ENCODE assay signal across 14 cellular contexts in the genomic region with DNA sequence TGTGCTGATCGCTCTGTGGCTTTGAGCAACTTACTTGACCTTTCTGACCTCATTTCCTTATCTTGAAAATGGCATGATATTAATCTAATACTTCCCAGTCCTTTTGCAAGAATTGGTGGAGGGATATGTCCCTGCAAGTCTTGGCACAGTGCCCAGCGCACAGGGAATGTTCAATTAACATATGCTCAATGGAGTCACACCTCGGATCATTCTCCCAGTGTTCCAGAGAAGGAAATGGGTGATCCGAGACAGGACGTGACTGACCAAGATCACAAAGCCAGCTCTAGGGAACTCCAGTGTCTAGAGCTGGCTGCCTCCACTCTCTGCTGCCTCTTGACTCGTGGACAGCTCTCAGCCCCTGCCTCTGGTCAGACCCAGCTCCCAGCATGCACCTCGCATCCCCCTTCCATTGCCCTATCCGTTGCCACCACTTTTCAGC. TPM values are rescaled to one million over a fixed set of nuclear protein-coding genes. Genes with fewer than 3 reads are reported as not detected.
DNase-seq lines count a peak whose midpoint lies in the region; ATAC-seq, FAIRE-seq and TF ChIP-seq lines count a peak whose summit lies in the region.
"Had no signal": no experiment of that assay in that cellular context is flagged by ENCODE, and none has a peak within 500 bp of the region (broad histone marks: within the 10 kb centered on the region; RNA-seq: fewer than 3 reads in every experiment).

No MANE protein-coding gene starts in this region.

- BruUV-seq in K562 (replicated peaks; lab: Mats Ljungman, UMichigan) = no TSS peak

- no peaks in the 10 kb centered on the region for H3K9me3 ChIP-seq in K562 (replicated peaks; ENCODE audit: control insufficient read depth, insufficient read depth, low read depth, low read length)
- H3K9me3 ChIP-seq in right cardiac atrium (ENCODE audit: control insufficient read depth, low read length) = no peaks in the 10 kb centered on the region
- H3K9me3 ChIP-seq in gastrocnemius medialis = no peaks in the 10 kb centered on the region

- no peak overlapping the region; the same call in 1 of the 2 replicates for H3K4me2 ChIP-seq in K562 (ENCODE audit: insufficient read depth, low read length)

- intact Hi-C loops in K562 (cut with micrococcal nuclease) = no loop called here
- intact Hi-C loops in right cardiac atrium (cut with DNase I) = no loop called here
- intact Hi-C loops in gastrocnemius medialis (cut with DNase I; ENCODE audit: low total_unique reads) = loop anchor here (10.0 kb wide), 3 partner anchors 305 to 785 kb away; a partner anchor contains a TSS

- H3K4me1 ChIP-seq in K562 (replicated peaks in 1 of 2; ENCODE audit: control insufficient read depth in 2 of 2, insufficient read depth in 2 of 2, low read length in 2 of 2) (peaks cover 0 to 33% of the 10 kb centered on the region in 2 experiments; a peak in 2 of 5 replicates), right cardiac atrium (ENCODE audit: control insufficient read depth, insufficient read depth, low read length) (peaks cover 5% of the 10 kb centered on the region), gastrocnemius medialis (peaks cover 8 to 13% of the 10 kb centered on the region in 2 donors)

- no peaks in the 10 kb centered on the region for H3K36me3 ChIP-seq in K562 (ENCODE audit: control insufficient read depth, insufficient read depth, low read length)
- no peaks in the 10 kb centered on the region for H3K36me3 ChIP-seq in gastrocnemius medialis

- 0 out of 2 replicates have a peak, but pooled peaks cover 3% of the 10 kb centered on the region for H4K20me1 ChIP-seq in K562 (replicated peaks; ENCODE audit: control insufficient read depth, insufficient read depth, low read length)

- peak; percentile 58 for FAIRE-seq in K562 (lab: Jason Lieb, UNC)

- TF ChIP-seq POLR2A in K562 (conservative IDR thresholded peaks at IDR 0.05) (no peak), gastrocnemius medialis (IDR thresholded peaks at IDR 0.05) (no peak)

- peak overlapping the region in 2 of 3 donors; percentile 11 to 80 for H3K27ac Mint-ChIP-seq in IgD-negative memory B cell
- H3K27ac Mint-ChIP-seq: activated naive CD8-positive, alpha-beta T cell treated with anti-CD3 and anti-CD28 coated beads, Interleukin-2, amount 10 ng/mL, durations not matched to agents 7 days and 5 days; progenitor cell of endocrine pancreas; stimulated activated naive CD8-positive, alpha-beta T cell treated with anti-CD3 and anti-CD28 coated beads, Interleukin-15, amount 100 ng/mL, for 72 hours had no signal

- H3K79me2 ChIP-seq in K562 (ENCODE audit: control insufficient read depth, insufficient read depth, low read length) = no peaks in the 10 kb centered on the region

- H2AFZ ChIP-seq in K562 (ENCODE audit: low read depth, low read length) = no peak overlapping the region

- H3K4me3 Mint-ChIP-seq in IgD-negative memory B cell = no peak overlapping the region
- H3K4me3 Mint-ChIP-seq: activated naive CD8-positive, alpha-beta T cell treated with anti-CD3 and anti-CD28 coated beads, Interleukin-2, amount 10 ng/mL, durations not matched to agents 7 days and 5 days had no signal

- peak overlapping the region in 1 of 2 experiments; percentile 55; a peak in 1 of 4 replicates for H3K9ac ChIP-seq in K562 (ENCODE audit: insufficient read depth in 1 of 2, low read depth in 2 of 2, low read length in 2 of 2)

- H3K9me3 Mint-ChIP-seq in IgD-negative memory B cell = no peaks in the 10 kb centered on the region
- H3K9me3 Mint-ChIP-seq: activated naive CD8-positive, alpha-beta T cell treated with anti-CD3 and anti-CD28 coated beads, Interleukin-2, amount 10 ng/mL, durations not matched to agents 7 days and 5 days; stimulated activated naive CD8-positive, alpha-beta T cell treated with anti-CD3 and anti-CD28 coated beads, Interleukin-15, amount 100 ng/mL, for 72 hours had no signal

- no peaks in the 10 kb centered on the region for H3K9me1 ChIP-seq in K562 (ENCODE audit: control insufficient read depth, insufficient read depth, low read length)

- under 1% methylated on average over 8 of the region's 8 CpGs for whole genome bisulfite sequencing in K562 (ENCODE audit: insufficient coverage, low coverage, missing lambda C conversion rate)
- WGBS in right cardiac atrium = 43% methylated on average over 8 of the region's 8 CpGs

- H3K4me1 Mint-ChIP-seq in IgD-negative memory B cell = peaks cover 7 to 15% (median 11%) of the 10 kb centered on the region in 3 donors

- ATAC-seq in K562 (peak; percentile 30; the same call in 1 of the 3 replicates), right cardiac atrium (peak in 1 of 2 donors; percentile 38), gastrocnemius medialis (peak; percentile 32 to 37)
- ATAC-seq: stimulated activated naive CD8-positive, alpha-beta T cell treated with anti-CD3 and anti-CD28 coated beads, Interleukin-15, amount 100 ng/mL, for 72 hours had no signal

- in situ Hi-C loops in K562 (cut with MboI) (no loop called here), gastrocnemius medialis (cut with MboI; ENCODE audit: low sequenced_read_pairs in 4 of 4) (no loop called here)

- DNase-seq in K562 (ENCODE audit: extremely low read depth in 1 of 4, low spot score in 3 of 4) (peak in 2 of 4 experiments; percentile 20 to 30), right cardiac atrium (peak; percentile 81 to 84 (median 83)), gastrocnemius medialis (no peak), putamen (ENCODE audit: low spot score) (no peak), hippocampal formation (lab: John Stamatoyannopoulos, UW) (no peak)
- no peak for DNase-seq in activated T-cell treated with anti-CD3 and anti-CD28 coated beads, Interleukin-2, amount 50 U/mL, for 48 hours
- DNase-seq: activated naive CD8-positive, alpha-beta T cell treated with anti-CD3 and anti-CD28 coated beads, Interleukin-2, amount 10 ng/mL, durations not matched to agents 7 days and 5 days; NCI-H1694 treated with DMSO at 0.1 percent for 48 hours; stimulated activated CD4-positive, alpha-beta T cell treated with anti-CD3 and anti-CD28 coated beads, Interleukin-4, amount 100 ng/mL, for 24 hours; stimulated activated naive CD8-positive, alpha-beta T cell treated with anti-CD3 and anti-CD28 coated beads, Interleukin-15, amount 100 ng/mL, for 72 hours; T-helper 2 cell had no signal

- H3K36me3 Mint-ChIP-seq in IgD-negative memory B cell = no peaks in the 10 kb centered on the region
- H3K36me3 Mint-ChIP-seq: activated naive CD8-positive, alpha-beta T cell treated with anti-CD3 and anti-CD28 coated beads, Interleukin-2, amount 10 ng/mL, durations not matched to agents 7 days and 5 days had no signal

- TF ChIP-seq RAD21 in K562 (CRISPR knock-in tag; conservative IDR thresholded peaks at IDR 0.05 in 1 of 2, IDR thresholded peaks at IDR 0.05 in 1 of 2) = no peak

- H3K27me3 ChIP-seq in K562 (ENCODE audit: control insufficient read depth in 2 of 2, insufficient read depth in 2 of 2, low read length in 2 of 2) (peaks cover 6 to 30% of the 10 kb centered on the region in 2 experiments), right cardiac atrium (ENCODE audit: control insufficient read depth, insufficient read depth) (no peaks in the 10 kb centered on the region), gastrocnemius medialis (peaks cover 10 to 20% (median 14%) of the 10 kb centered on the region in 3 donors)

- H3K4me3 ChIP-seq in K562 = no peak overlapping the region
- H3K4me3 ChIP-seq in right cardiac atrium (ENCODE audit: low read length) = no peak overlapping the region
- no peak overlapping the region for H3K4me3 ChIP-seq in gastrocnemius medialis

- POLR2A ChIA-PET in K562 (lab: Yijun Ruan, JAX) = no interaction called here

- peaks cover 28% of the 10 kb centered on the region for H3K27me3 Mint-ChIP-seq in IgD-negative memory B cell

- no peak overlapping the region for H3K27ac ChIP-seq in K562 (ENCODE audit: extremely low read depth, low read depth, low read length)
- H3K27ac ChIP-seq in right cardiac atrium (ENCODE audit: low read length) = peak overlapping the region; percentile 79
- H3K27ac ChIP-seq in gastrocnemius medialis = peak overlapping the region in 3 of 4 donors; percentile 70 to 73 (median 71)

- no peak for TF ChIP-seq EP300 in K562 (IDR thresholded peaks at IDR 0.05; ENCODE audit: low read length)

- no peak for TF ChIP-seq CTCF in K562 (IDR thresholded peaks at IDR 0.05 in 2 of 3, conservative IDR thresholded peaks at IDR 0.05 in 1 of 3; ENCODE audit: insufficient read depth in 2 of 3, low read depth in 1 of 3, low read length in 3 of 3)
- no peak for TF ChIP-seq CTCF in gastrocnemius medialis (IDR thresholded peaks at IDR 0.05 in 4 of 5, conservative IDR thresholded peaks at IDR 0.05 in 1 of 5)

- CTCF ChIA-PET in K562 (lab: Yijun Ruan, JAX; ENCODE audit: low intra/inter-chr PET ratio) = no interaction called here

RNA-seq across cellular contexts. Expression of a gene that starts 3.6 kb away (rescaled TPM):
- polyA plus RNA-seq in IgD-negative memory B cell (not detected), K562 (2011; rRNA removed) (0.09 and 0.15 TPM in 2 replicates), K562 (2014; fragmentation: Illumina TruSeq; extraction: Trizol) (not detected in 2 replicates), K562 (2014; fragmentation: Nextera tagmentation; extraction: Ambion mirVana) (not detected), K562 (2014; rRNA removed) (0.96 TPM in 1 of 2 replicates, not detected in the other), right cardiac atrium (10.8 TPM)
- total RNA-seq in K562 (2011; cell fraction: chromatin; rRNA removed; ENCODE audit: low replicate concordance) = not detected in 2 replicates
- not detected in 2 replicates for total RNA-seq in K562 (2011; cell fraction: nucleolus; rRNA removed)
- total RNA-seq in K562 (2011; cell fraction: nucleoplasm; rRNA removed) = not detected in 2 replicates
- total RNA-seq in K562 (2014; rRNA removed) (not detected in 2 replicates), K562 (2014; rRNA removed; fragmentation: Illumina TruSeq; extraction: Trizol) (not detected in 2 replicates), K562 (2015; rRNA removed; fragmentation: Illumina TruSeq; extraction: Trizol) (not detected in 2 replicates), K562 (2021) (0.29 and 0.38 TPM in 2 replicates), right cardiac atrium (10 to 100 TPM; 10.4 to 22.5 (median 12.8) TPM), gastrocnemius medialis (1 to 10 TPM in 2 of 4 donors, under 1 TPM in 1, not detected in 1; 0.83 to 4.6 (median 4.2) TPM)
- polyA plus RNA-seq in K562 (2011; cell fraction: cytosol; rRNA removed) = 0.67 TPM in 1 of 2 replicates, not detected in the other
- 0.14 and 0.54 TPM in 2 replicates for polyA plus RNA-seq in K562 (2011; cell fraction: nucleus; rRNA removed)
- 0.32 and 0.38 TPM in 2 replicates for polyA plus RNA-seq in K562 (2012)
- polyA minus RNA-seq in K562 (2011; rRNA and poly(A)+ RNA removed) = not detected in 2 replicates
- not detected in 2 replicates for polyA minus RNA-seq in K562 (2011; cell fraction: cytosol; rRNA and poly(A)+ RNA removed)
- not detected in 2 replicates for polyA minus RNA-seq in K562 (2011; cell fraction: nucleus; rRNA and poly(A)+ RNA removed)
- total RNA-seq: activated naive CD8-positive, alpha-beta T cell treated with anti-CD3 and anti-CD28 coated beads, Interleukin-2, amount 10 ng/mL, durations not matched to agents 7 days and 5 days had no signal

RNA-seq across cellular contexts. Expression of a gene that starts 5.9 kb away (rescaled TPM):
- polyA plus RNA-seq in IgD-negative memory B cell (not detected), K562 (2011; rRNA removed) (0.11 and 0.12 TPM in 2 replicates), K562 (2014; fragmentation: Illumina TruSeq; extraction: Trizol) (0.06 and 0.28 TPM in 2 replicates), K562 (2014; fragmentation: Nextera tagmentation; extraction: Ambion mirVana) (under 1 TPM; 0.23 to 0.34 TPM), K562 (2014; rRNA removed) (0.15 and 0.32 TPM in 2 replicates), right cardiac atrium (2.3 TPM)
- 0.53 TPM in 1 of 2 replicates, not detected in the other for total RNA-seq in K562 (2011; cell fraction: chromatin; rRNA removed; ENCODE audit: low replicate concordance)
- 1.2 TPM in 2 replicates for total RNA-seq in K562 (2011; cell fraction: nucleolus; rRNA removed)
- total RNA-seq in K562 (2011; cell fraction: nucleoplasm; rRNA removed) = 0.44 and 0.61 TPM in 2 replicates
- total RNA-seq in K562 (2014; rRNA removed) (0.64 and 1.6 TPM in 2 replicates), K562 (2014; rRNA removed; fragmentation: Illumina TruSeq; extraction: Trizol) (0.10 TPM in 1 of 2 replicates, not detected in the other), K562 (2015; rRNA removed; fragmentation: Illumina TruSeq; extraction: Trizol) (0.38 and 0.43 TPM in 2 replicates), K562 (2021) (0.58 and 0.74 TPM in 2 replicates), right cardiac atrium (1 to 10 TPM; 2.1 to 4.1 (median 2.7) TPM), gastrocnemius medialis (1 to 10 TPM; 1.5 to 4.9 (median 3.4) TPM)
- 0.32 and 0.64 TPM in 2 replicates for polyA plus RNA-seq in K562 (2011; cell fraction: cytosol; rRNA removed)
- 0.24 and 0.43 TPM in 2 replicates for polyA plus RNA-seq in K562 (2011; cell fraction: nucleus; rRNA removed)
- 0.35 and 0.48 TPM in 2 replicates for polyA plus RNA-seq in K562 (2012)
- 0.28 TPM in 1 of 2 replicates, not detected in the other for polyA minus RNA-seq in K562 (2011; rRNA and poly(A)+ RNA removed)
- 0.91 and 0.95 TPM in 2 replicates for polyA minus RNA-seq in K562 (2011; cell fraction: cytosol; rRNA and poly(A)+ RNA removed)
- polyA minus RNA-seq in K562 (2011; cell fraction: nucleus; rRNA and poly(A)+ RNA removed) = 0.89 and 1.8 TPM in 2 replicates

RNA-seq across cellular contexts. Expression of a gene that starts 20.5 kb away (rescaled TPM):
- polyA plus RNA-seq in IgD-negative memory B cell = 11.4 TPM
- 299 and 811 TPM in 2 replicates for total RNA-seq in K562 (2011; cell fraction: chromatin; rRNA removed; ENCODE audit: low replicate concordance)
- 301 and 324 TPM in 2 replicates for total RNA-seq in K562 (2011; cell fraction: nucleolus; rRNA removed)
- total RNA-seq in K562 (2011; cell fraction: nucleoplasm; rRNA removed) = 310 and 346 TPM in 2 replicates
- 32.2 and 36.0 TPM in 2 replicates for total RNA-seq in K562 (2014; rRNA removed)
- total RNA-seq in K562 (2014; rRNA removed; fragmentation: Illumina TruSeq; extraction: Trizol) = 6.0 and 8.4 TPM in 2 replicates
- total RNA-seq in K562 (2015; rRNA removed; fragmentation: Illumina TruSeq; extraction: Trizol) = 16.3 and 17.2 TPM in 2 replicates
- 116 and 146 TPM in 2 replicates for total RNA-seq in K562 (2021)
- 28.1 and 70.4 TPM in 2 replicates for polyA plus RNA-seq in K562 (2011; rRNA removed)
- polyA plus RNA-seq in K562 (2011; cell fraction: cytosol; rRNA removed) = 32.2 and 33.2 TPM in 2 replicates
- polyA plus RNA-seq in K562 (2011; cell fraction: nucleus; rRNA removed) = 546 and 794 TPM in 2 replicates
- polyA plus RNA-seq in K562 (2012) = 103 and 172 TPM in 2 replicates
- 44.5 and 79.0 TPM in 2 replicates for polyA plus RNA-seq in K562 (2014; fragmentation: Illumina TruSeq; extraction: Trizol)
- 1 to 10 TPM in 1 of 2 experiments, under 1 TPM in 1; 0.74 to 2.3 TPM for polyA plus RNA-seq in K562 (2014; fragmentation: Nextera tagmentation; extraction: Ambion mirVana)
- 125 and 144 TPM in 2 replicates for polyA plus RNA-seq in K562 (2014; rRNA removed)
- polyA minus RNA-seq in K562 (2011; rRNA and poly(A)+ RNA removed) = 16.0 and 20.5 TPM in 2 replicates
- polyA minus RNA-seq in K562 (2011; cell fraction: cytosol; rRNA and poly(A)+ RNA removed) = 21.1 and 33.8 TPM in 2 replicates
- 88.3 and 112 TPM in 2 replicates for polyA minus RNA-seq in K562 (2011; cell fraction: nucleus; rRNA and poly(A)+ RNA removed)
- 10 to 100 TPM; 66.2 to 87.4 (median 71.4) TPM for total RNA-seq in right cardiac atrium
- polyA plus RNA-seq in right cardiac atrium = 77.5 TPM
- total RNA-seq in gastrocnemius medialis = 10 to 100 TPM in 3 of 4 donors, 1 to 10 TPM in 1; 9.9 to 49.5 (median 15.5) TPM

RNA-seq across cellular contexts. Expression of a gene that starts 33.1 kb away (rescaled TPM):
- polyA plus RNA-seq in IgD-negative memory B cell (0.99 TPM), K562 (2011; rRNA removed) (not detected in 2 replicates), K562 (2014; fragmentation: Illumina TruSeq; extraction: Trizol) (not detected in 2 replicates), K562 (2014; fragmentation: Nextera tagmentation; extraction: Ambion mirVana) (not detected), K562 (2014; rRNA removed) (not detected in 2 replicates), right cardiac atrium (not detected)
- not detected in 2 replicates for total RNA-seq in K562 (2011; cell fraction: chromatin; rRNA removed; ENCODE audit: low replicate concordance)
- total RNA-seq in K562 (2011; cell fraction: nucleolus; rRNA removed) = not detected in 2 replicates
- not detected in 2 replicates for total RNA-seq in K562 (2011; cell fraction: nucleoplasm; rRNA removed)
- total RNA-seq in K562 (2014; rRNA removed) (not detected in 2 replicates), K562 (2014; rRNA removed; fragmentation: Illumina TruSeq; extraction: Trizol) (not detected in 2 replicates), K562 (2015; rRNA removed; fragmentation: Illumina TruSeq; extraction: Trizol) (not detected in 2 replicates), K562 (2021) (0.34 TPM in 1 of 2 replicates, not detected in the other), right cardiac atrium (not detected), gastrocnemius medialis (not detected)
- polyA plus RNA-seq in K562 (2011; cell fraction: cytosol; rRNA removed) = not detected in 2 replicates
- polyA plus RNA-seq in K562 (2011; cell fraction: nucleus; rRNA removed) = not detected in 2 replicates
- 0.29 TPM in 1 of 2 replicates, not detected in the other for polyA plus RNA-seq in K562 (2012)
- polyA minus RNA-seq in K562 (2011; rRNA and poly(A)+ RNA removed) = not detected in 2 replicates
- polyA minus RNA-seq in K562 (2011; cell fraction: cytosol; rRNA and poly(A)+ RNA removed) = not detected in 2 replicates
- polyA minus RNA-seq in K562 (2011; cell fraction: nucleus; rRNA and poly(A)+ RNA removed) = not detected in 2 replicates
- total RNA-seq: lung microvascular endothelial cell, progenitor cell of endocrine pancreas had no signal

RNA-seq across cellular contexts. Expression of a gene that starts 54.3 kb away (rescaled TPM):
- 0.16 TPM for polyA plus RNA-seq in IgD-negative memory B cell
- total RNA-seq in K562 (2011; cell fraction: chromatin; rRNA removed; ENCODE audit: low replicate concordance) = not detected in 2 replicates
- not detected in 2 replicates for total RNA-seq in K562 (2011; cell fraction: nucleolus; rRNA removed)
- not detected in 2 replicates for total RNA-seq in K562 (2011; cell fraction: nucleoplasm; rRNA removed)
- not detected in 2 replicates for total RNA-seq in K562 (2014; rRNA removed)
- not detected in 2 replicates for total RNA-seq in K562 (2014; rRNA removed; fragmentation: Illumina TruSeq; extraction: Trizol)
- not detected in 2 replicates for total RNA-seq in K562 (2015; rRNA removed; fragmentation: Illumina TruSeq; extraction: Trizol)
- not detected in 2 replicates for total RNA-seq in K562 (2021)
- polyA plus RNA-seq in K562 (2011; rRNA removed) = not detected in 2 replicates
- polyA plus RNA-seq in K562 (2011; cell fraction: cytosol; rRNA removed) = not detected in 2 replicates
- polyA plus RNA-seq in K562 (2011; cell fraction: nucleus; rRNA removed) = not detected in 2 replicates
- polyA plus RNA-seq in K562 (2012) = 0.17 and 0.36 TPM in 2 replicates
- not detected in 2 replicates for polyA plus RNA-seq in K562 (2014; fragmentation: Illumina TruSeq; extraction: Trizol)
- polyA plus RNA-seq in K562 (2014; fragmentation: Nextera tagmentation; extraction: Ambion mirVana) = under 1 TPM in 1 of 2 experiments, not detected in 1; 0.08 TPM
- not detected in 2 replicates for polyA plus RNA-seq in K562 (2014; rRNA removed)
- polyA minus RNA-seq in K562 (2011; rRNA and poly(A)+ RNA removed) = not detected in 2 replicates
- not detected in 2 replicates for polyA minus RNA-seq in K562 (2011; cell fraction: cytosol; rRNA and poly(A)+ RNA removed)
- not detected in 2 replicates for polyA minus RNA-seq in K562 (2011; cell fraction: nucleus; rRNA and poly(A)+ RNA removed)
- total RNA-seq in right cardiac atrium = 1 to 10 TPM; 2.4 to 3.0 (median 2.9) TPM
- 3.6 TPM for polyA plus RNA-seq in right cardiac atrium
- total RNA-seq in gastrocnemius medialis = under 1 TPM in 1 of 4 donors, not detected in 3; 0.41 TPM
- total RNA-seq: lung microvascular endothelial cell had no signal

Comparison
In these comparisons a context has a peak if more than half of its experiments do, and no peak if none do; other contexts are left out.
1. DNase-seq: peak in right cardiac atrium (3 of 3); none in gastrocnemius medialis (0 of 2), putamen (single experiment), hippocampal formation (0 of 2) and activated T-cell treated with anti-CD3 and anti-CD28 coated beads, Interleukin-2, amount 50 U/mL, for 48 hours (0 of 2).